In the genomic region with DNA sequence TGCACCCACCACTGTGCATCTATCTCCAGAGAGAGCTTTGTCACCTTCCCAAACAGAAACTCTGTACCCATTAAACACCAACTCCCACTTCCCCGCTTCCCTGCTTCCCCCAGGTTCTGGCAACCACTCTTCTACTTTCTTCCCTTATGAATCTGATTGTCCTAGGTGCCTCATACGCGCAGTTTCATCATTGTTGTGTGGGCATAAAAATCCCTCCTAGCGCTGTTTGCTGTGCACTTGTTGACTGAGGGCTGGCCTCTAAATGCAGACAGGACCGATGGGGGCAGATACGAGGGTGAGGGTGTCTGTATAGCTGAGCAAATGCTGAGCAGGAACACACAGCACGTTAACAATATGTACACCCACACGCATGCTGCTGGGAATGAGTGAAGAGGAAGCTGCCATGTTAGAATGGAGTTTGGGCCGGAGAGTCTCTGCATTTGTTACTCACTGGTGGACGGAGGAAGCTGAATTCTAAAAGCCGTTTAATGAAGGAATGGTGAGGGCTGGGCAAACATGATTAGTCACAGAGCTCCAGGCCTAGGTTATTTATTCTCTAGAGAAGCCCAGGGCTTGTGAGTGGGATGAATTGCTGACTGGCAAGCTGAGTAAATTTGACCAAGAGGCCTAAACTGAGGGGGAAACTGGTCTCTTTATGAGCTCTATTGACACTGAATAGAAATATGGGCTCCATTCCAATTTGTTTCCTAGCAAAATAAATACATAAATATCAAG, we compare ENCODE assay signal across 8 cellular contexts.
DNase-seq lines count a peak whose midpoint lies in the region; ATAC-seq and TF ChIP-seq lines count a peak whose summit lies in the region.

No MANE protein-coding gene starts in this region.

- no peak overlapping the region for H3K4me3 ChIP-seq in AG04450 (ENCODE audit: low read depth, low read length)
- H3K4me3 ChIP-seq in cardiac fibroblast (replicated peaks in 1 of 2; ENCODE audit: low read depth in 2 of 2, low read length in 2 of 2): no peak overlapping the region

- no peaks in the 10 kb centered on the region for H3K27me3 ChIP-seq in AG04450 (ENCODE audit: control insufficient read depth, insufficient read depth, low read length)

- peak overlapping the region; percentile 78 for H3K27ac ChIP-seq in AG04450 (ENCODE audit: low read depth, low read length)

- no peaks in the 10 kb centered on the region; the same call in 1 of the 2 replicates for H3K9me3 ChIP-seq in AG04450 (ENCODE audit: control insufficient read depth, insufficient read depth, low read length)

- TF ChIP-seq CTCF in AG04450 (IDR thresholded peaks at IDR 0.05; ENCODE audit: low read depth, low read length) (no peak), cardiac fibroblast (IDR thresholded peaks at IDR 0.05; ENCODE audit: low read depth, low read length) (no peak)

- CTCF ChIA-PET in AG04450 (lab: Charles Lee): no interaction called here

- no peak for ATAC-seq in GM21717 (IDR thresholded peaks at IDR 0.05; ENCODE audit: unreplicated experiment)

- POLR2A ChIA-PET in AG04450 (lab: Yijun Ruan, JAX): interaction anchor here (0.6 to 1.2 kb wide), 3 partner anchors 33 to 77 kb away, joined by 4 to 14 read pairs (median 8); no protein-coding TSS in a partner anchor

- DNase-seq in AG04450 (ENCODE audit: low read depth, low spot score) (no peak), NCI-H1417 (lab: John Stamatoyannopoulos, UW) (peak; percentile 40 to 91 (median 68)), cardiac fibroblast (ENCODE audit: low read depth in 2 of 2) (peak; percentile 64 to 73), lung microvascular endothelial cell (ENCODE audit: low read depth in 2 of 2) (peak; percentile 14 to 50), activated gamma-delta T cell treated with Interleukin-2 at 50 U/mL for 16 hours (no peak), NCI-H524 treated with DMSO at 0.1 percent for 48 hours (lab: John Stamatoyannopoulos, UW) (no peak), GOT3 (lab: John Stamatoyannopoulos, UW) (no peak)

Comparison
In these comparisons a context has a peak if more than half of its experiments do, and no peak if none do; other contexts are left out.
1. DNase-seq: peak in NCI-H1417 (3 of 3), cardiac fibroblast (2 of 2) and lung microvascular endothelial cell (2 of 2); none in AG04450 (single experiment), activated gamma-delta T cell treated with Interleukin-2 at 50 U/mL for 16 hours (single experiment), NCI-H524 treated with DMSO at 0.1 percent for 48 hours (single experiment) and GOT3 (single experiment).